ENCODE assay signal across 8 cellular contexts in genomic region chr1:21255284-21255942, GRCh38. TPM values are rescaled to one million over a fixed set of nuclear protein-coding genes. Genes with fewer than 3 reads are reported as not detected.
DNase-seq lines count a peak whose midpoint lies in the region; ATAC-seq and TF ChIP-seq lines count a peak whose summit lies in the region.

No MANE protein-coding gene starts in this region.

- ATAC-seq in GM18520 (IDR thresholded peaks at IDR 0.05; ENCODE audit: unreplicated experiment): no peak

- H3K36me3 Mint-ChIP-seq in CD14-positive monocyte: peaks cover 84 to 95% of the 10 kb centered on the region in 2 donors

- H3K4me3 Mint-ChIP-seq in CD14-positive monocyte: peak overlapping the region in 1 of 2 donors; percentile 48

- peaks cover 19 to 66% (median 42%) of the 10 kb centered on the region in 3 donors for H3K27me3 Mint-ChIP-seq in CD14-positive monocyte (ENCODE audit: low read depth in 3 of 3)

- no peak for TF ChIP-seq POLR2A in lower leg skin (IDR thresholded peaks at IDR 0.05)

- no peak overlapping the region for H3K4me3 ChIP-seq in lower leg skin (ENCODE audit: low read depth, poor library complexity, severe bottlenecking)

- WGBS in lower leg skin, 2 donors: 53 to 60% methylated on average over 11 of the region's 11 CpGs

- intact Hi-C loops in CD14-positive monocyte (cut with micrococcal nuclease) (loop anchor here (2.0 to 5.0 kb wide), 4 partner anchors 39 to 113 kb away; no protein-coding TSS in a partner anchor), lower leg skin (cut with DNase I; ENCODE audit: low total_unique reads) (loop anchor here (5.0 kb wide), 1 partner anchor 112 kb away; no protein-coding TSS in a partner anchor)

- DNase-seq in CD14-positive monocyte (ENCODE audit: low spot score): peak; percentile 88
- DNase-seq in HS-5 (ENCODE audit: low read depth): peak; percentile 39
- DNase-seq in NCI-H82 treated with DMSO at 0.1 percent for 48 hours (lab: John Stamatoyannopoulos, UW; ENCODE audit: unreplicated experiment): peak; percentile 68
- peak; percentile 83 to 89 for DNase-seq in activated CD4-positive, alpha-beta T cell treated with anti-CD3 and anti-CD28 coated beads, Interleukin-2, amount 50 U/mL, for 4 hours
- peak; percentile 91 for DNase-seq in dermis blood vessel endothelial cell
- DNase-seq in lower leg skin (ENCODE audit: low spot score in 2 of 2): peak; percentile 87 to 98
- DNase-seq in stimulated activated CD8-positive, alpha-beta memory T cell treated with anti-CD3 and anti-CD28 coated beads, Interleukin-12 subunit alpha, Interleukin-12 subunit beta, amount 100 ng/mL, for 24 hours (ENCODE audit: extremely low read depth): peak; percentile 58

- H3K4me1 Mint-ChIP-seq in CD14-positive monocyte: peaks cover 10% of the 10 kb centered on the region

- peaks cover 0 to 8% (median 0%) of the 10 kb centered on the region in 7 donors for H3K9me3 Mint-ChIP-seq in CD14-positive monocyte

- H3K27ac Mint-ChIP-seq in CD14-positive monocyte: peak overlapping the region; percentile 36 to 80 (median 66)

- TF ChIP-seq CTCF in CD14-positive monocyte (IDR thresholded peaks at IDR 0.05) (peak; percentile 85), lower leg skin (IDR thresholded peaks at IDR 0.05) (peak in 1 of 3 donors; percentile 85)

RNA-seq across cellular contexts. Expression of gene ECE1, which starts 34.9 kb away (rescaled TPM):
- 10 to 100 TPM; 10.6 to 23.3 TPM for polyA plus RNA-seq in CD14-positive monocyte
- total RNA-seq in dermis blood vessel endothelial cell: 223 and 442 TPM in 2 replicates
- 10 to 100 TPM; 37.1 to 68.9 (median 48.3) TPM for total RNA-seq in lower leg skin

Comparison
In these comparisons a context has a peak if more than half of its experiments do, and no peak if none do; other contexts are left out.
1. DNase-seq: peak in every context shown above with its lines; median percentile 92 in lower leg skin; 91 in dermis blood vessel endothelial cell; 88 in CD14-positive monocyte; 86 in activated CD4-positive, alpha-beta T cell treated with anti-CD3 and anti-CD28 coated beads, Interleukin-2, amount 50 U/mL, for 4 hours; 68 in NCI-H82 treated with DMSO at 0.1 percent for 48 hours; 58 in stimulated activated CD8-positive, alpha-beta memory T cell treated with anti-CD3 and anti-CD28 coated beads, Interleukin-12 subunit alpha, Interleukin-12 subunit beta, amount 100 ng/mL, for 24 hours; 39 in HS-5.